Comparison of ENCODE assay signal across 1 cellular context in genomic region chr12:120292411-120292660, GRCh38.
A peak's percentile ranks its signal among the peaks of the same experiment; 100 is the strongest.
TF ChIP-seq lines count a peak whose summit lies in the region.

No MANE protein-coding gene starts in this region.

TF ChIP-seq in H1, 55 proteins besides CTCF, POLR2A, EP300 and RAD21:
- peak; percentile 66 for TF ChIP-seq ASH2L (IDR thresholded peaks at IDR 0.05; ENCODE audit: low read length)
- no peak for TF ChIP-seq YY1 (IDR thresholded peaks at IDR 0.05; ENCODE audit: low read depth, low read length)
- TF ChIP-seq TAF1 (IDR thresholded peaks at IDR 0.05; ENCODE audit: low read depth, low read length), result 0 out of 2 replicates have a peak, but pooled peaks have one; percentile 38
TF ChIP-seq in H1: peak in this region for 2.
